12 cellular contexts compared by ENCODE assay signal in the genomic region with DNA sequence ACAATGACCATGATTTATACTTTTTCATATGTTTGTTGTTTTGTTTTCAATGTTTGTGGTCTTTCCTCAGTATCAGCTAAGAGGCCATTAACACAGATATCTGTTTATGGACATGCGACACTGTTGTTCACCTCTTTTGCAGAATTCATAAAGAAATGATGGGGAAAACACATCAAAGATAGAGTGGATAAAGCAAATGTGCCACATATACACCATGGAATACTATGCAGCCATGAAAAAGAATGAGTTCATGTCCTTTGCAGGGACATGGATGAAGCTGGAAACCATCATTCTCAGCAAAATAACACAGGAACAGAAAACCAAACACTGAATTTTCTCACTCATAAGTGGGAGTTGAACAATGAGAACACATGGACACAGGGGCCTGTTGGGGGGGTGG. TPM values are rescaled to one million over a fixed set of nuclear protein-coding genes. Genes with fewer than 3 reads are reported as not detected.
"Had no signal": no experiment of that assay in that cellular context is flagged by ENCODE, and none has a peak within 500 bp of the region (broad histone marks: within the 10 kb centered on the region; RNA-seq: fewer than 3 reads in every experiment).

No MANE protein-coding gene starts in this region.

RNA-seq across cellular contexts. Expression of a gene that starts 5.7 kb away (rescaled TPM):
- total RNA-seq: bronchial epithelial cell, cardiac muscle cell, chondrocyte had no signal
- polyA plus RNA-seq: cardiac muscle cell had no signal

RNA-seq across cellular contexts. Expression of a gene that starts 27.0 kb away (rescaled TPM):
- total RNA-seq: activated CD4-positive, alpha-beta memory T cell treated with anti-CD3 and anti-CD28 coated beads, Interleukin-2, amount 10 ng/mL, durations not matched to agents 7 days and 5 days; activated CD4-positive, alpha-beta T cell treated with anti-CD3 and anti-CD28 coated beads for 36 hours; activated CD4-positive, alpha-beta T cell treated with anti-CD3 and anti-CD28 coated beads, Interleukin-2, amount 10 ng/mL, durations not matched to agents 7 days and 5 days; activated CD8-positive, alpha-beta memory T cell treated with anti-CD3 and anti-CD28 coated beads, Interleukin-2, amount 10 ng/mL, durations not matched to agents 7 days and 5 days; activated CD8-positive, alpha-beta T cell treated with anti-CD3 and anti-CD28 coated beads, Interleukin-2, amount 10 ng/mL, durations not matched to agents 7 days and 5 days; activated naive CD8-positive, alpha-beta T cell treated with anti-CD3 and anti-CD28 coated beads, Interleukin-2, amount 10 ng/mL, durations not matched to agents 7 days and 5 days; activated T-helper 2 cell treated with anti-CD3 and anti-CD28 coated beads, Interferon-gamma antibody, Interleukin-2, Interleukin-4, amounts not matched to agents 10 μg/mL and 5 μg/mL and 100 μg/mL, durations not matched to agents 14 hours and 24 hours and 36 hours; ascending aorta; cardiac muscle cell; chondrocyte had no signal
- polyA plus RNA-seq: adipose tissue, cardiac muscle cell had no signal
